ENCODE assay signal across 23 cellular contexts in genomic region chr9:130982636-130983282, GRCh38. TPM values are rescaled to one million over a fixed set of nuclear protein-coding genes. Genes with fewer than 3 reads are reported as not detected.
"Had no signal": no experiment of that assay in that cellular context is flagged by ENCODE, and none has a peak within 500 bp of the region (broad histone marks: within the 10 kb centered on the region; RNA-seq: fewer than 3 reads in every experiment).

No MANE protein-coding gene starts in this region.

- H3K27ac ChIP-seq: coronary artery, epithelial cell of prostate, heart right ventricle, lower lobe of right lung, thyroid gland had no signal

- H3K27ac Mint-ChIP-seq: activated CD4-positive, alpha-beta memory T cell treated with anti-CD3 and anti-CD28 coated beads for 36 hours; activated naive CD4-positive, alpha-beta T cell treated with anti-CD3 and anti-CD28 coated beads for 36 hours; activated naive CD8-positive, alpha-beta T cell treated with anti-CD3 and anti-CD28 coated beads, Interleukin-2, amount 10 ng/mL, durations not matched to agents 7 days and 5 days; activated T-cell treated with anti-CD3 and anti-CD28 coated beads, Interleukin-2, amount 50 U/mL, for 72 hours; nephron progenitor cell; stimulated activated naive CD8-positive, alpha-beta T cell treated with anti-CD3 and anti-CD28 coated beads, Interleukin-15, Interleukin-2, amounts not matched to agents 100 ng/mL and 50 ng/mL, for 24 hours had no signal

- H3K4me1 Mint-ChIP-seq: activated naive CD8-positive, alpha-beta T cell treated with anti-CD3 and anti-CD28 coated beads, Interleukin-2, amount 10 ng/mL, durations not matched to agents 7 days and 5 days had no signal

- H3K9me3 Mint-ChIP-seq: activated CD4-positive, alpha-beta memory T cell treated with anti-CD3 and anti-CD28 coated beads for 36 hours; activated naive CD4-positive, alpha-beta T cell treated with anti-CD3 and anti-CD28 coated beads for 36 hours; activated naive CD8-positive, alpha-beta T cell treated with anti-CD3 and anti-CD28 coated beads, Interleukin-2, amount 10 ng/mL, durations not matched to agents 7 days and 5 days; activated T-cell treated with anti-CD3 and anti-CD28 coated beads, Interleukin-2, amount 50 U/mL, for 72 hours; nephron progenitor cell; stimulated activated naive CD8-positive, alpha-beta T cell treated with anti-CD3 and anti-CD28 coated beads, Interleukin-15, Interleukin-2, amounts not matched to agents 100 ng/mL and 50 ng/mL, for 24 hours had no signal

- H3K4me3 Mint-ChIP-seq: activated CD4-positive, alpha-beta memory T cell treated with anti-CD3 and anti-CD28 coated beads for 36 hours; activated naive CD4-positive, alpha-beta T cell treated with anti-CD3 and anti-CD28 coated beads for 36 hours; activated naive CD8-positive, alpha-beta T cell treated with anti-CD3 and anti-CD28 coated beads, Interleukin-2, amount 10 ng/mL, durations not matched to agents 7 days and 5 days; activated T-cell treated with anti-CD3 and anti-CD28 coated beads, Interleukin-2, amount 50 U/mL, for 72 hours; nephron progenitor cell; stimulated activated naive CD8-positive, alpha-beta T cell treated with anti-CD3 and anti-CD28 coated beads, Interleukin-15, Interleukin-2, amounts not matched to agents 100 ng/mL and 50 ng/mL, for 24 hours had no signal

- H3K4me3 ChIP-seq: coronary artery, heart right ventricle, lower lobe of right lung, mucosa of descending colon, thyroid gland had no signal

- H3K27me3 ChIP-seq: thyroid gland had no signal

- H3K9me3 ChIP-seq: heart right ventricle, lower lobe of right lung, mucosa of descending colon, thyroid gland had no signal

- FAIRE-seq: bronchial epithelial cell, keratinocyte had no signal

- H3K36me3 ChIP-seq: heart right ventricle, lower lobe of right lung, thyroid gland had no signal

- H3K36me3 Mint-ChIP-seq: activated CD4-positive, alpha-beta memory T cell treated with anti-CD3 and anti-CD28 coated beads for 36 hours; activated naive CD8-positive, alpha-beta T cell treated with anti-CD3 and anti-CD28 coated beads, Interleukin-2, amount 10 ng/mL, durations not matched to agents 7 days and 5 days had no signal

- DNase-seq: activated CD4-positive, alpha-beta memory T cell treated with anti-CD3 and anti-CD28 coated beads for 36 hours; activated CD4-positive, alpha-beta T cell treated with anti-CD3 and anti-CD28 coated beads for 48 hours; activated effector memory CD4-positive, alpha-beta T cell treated with Interleukin-2 at 50 U/mL for 16 hours; activated naive CD4-positive, alpha-beta T cell treated with anti-CD3 and anti-CD28 coated beads for 36 hours; activated naive CD8-positive, alpha-beta T cell treated with anti-CD3 and anti-CD28 coated beads, Interleukin-2, amount 10 ng/mL, durations not matched to agents 7 days and 5 days; activated T-cell treated with anti-CD3 and anti-CD28 coated beads, Interleukin-2, amount 50 U/mL, for 72 hours; amniotic stem cell; heart right ventricle; lower lobe of right lung; mesendoderm; nephron progenitor cell; occipital lobe; stimulated activated CD4-positive, alpha-beta T cell treated with anti-CD3 and anti-CD28 coated beads, Interleukin-4, amount 100 ng/mL, for 4 hours; substantia nigra; T-helper 2 cell; thyroid gland had no signal

- H3K4me1 ChIP-seq: heart right ventricle, lower lobe of right lung, thyroid gland had no signal

- ATAC-seq: activated T-cell treated with anti-CD3 and anti-CD28 coated beads, Interleukin-2, amount 50 U/mL, for 72 hours; heart right ventricle; lower lobe of right lung; mucosa of descending colon had no signal

RNA-seq across cellular contexts. Expression of gene LAMC3, which starts 26.2 kb away (rescaled TPM):
- total RNA-seq: bronchial epithelial cell had no signal
- polyA plus RNA-seq: keratinocyte had no signal

RNA-seq across cellular contexts. Expression of gene FIBCD1, which starts 43.7 kb away (rescaled TPM):
- total RNA-seq: activated CD4-positive, alpha-beta memory T cell treated with anti-CD3 and anti-CD28 coated beads for 36 hours; activated naive CD4-positive, alpha-beta T cell treated with anti-CD3 and anti-CD28 coated beads for 36 hours; activated naive CD8-positive, alpha-beta T cell treated with anti-CD3 and anti-CD28 coated beads, Interleukin-2, amount 10 ng/mL, durations not matched to agents 7 days and 5 days; activated T-cell treated with anti-CD3 and anti-CD28 coated beads, Interleukin-2, amount 50 U/mL, for 72 hours; ureter had no signal
